In the genomic region with DNA sequence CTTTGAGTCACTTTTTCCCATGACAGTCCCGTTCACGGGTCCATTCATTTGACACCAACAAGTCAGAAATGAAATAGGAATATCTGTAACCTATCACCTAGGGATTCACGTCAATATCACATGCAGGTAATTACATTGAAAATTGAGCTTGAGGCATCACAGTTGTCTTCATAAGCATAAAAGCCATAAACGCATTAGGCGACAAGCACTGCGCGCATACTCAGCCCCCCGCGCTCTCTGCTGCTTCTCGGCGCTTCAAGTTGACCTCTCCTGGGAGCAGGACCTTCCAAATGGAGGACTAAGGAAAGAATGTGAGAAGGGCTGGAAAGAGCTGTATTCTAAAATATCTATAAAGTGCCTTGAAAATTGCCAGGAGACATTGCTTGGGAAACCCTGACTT, we compare ENCODE assay signal across 28 cellular contexts.
"Had no signal": no experiment of that assay in that cellular context is flagged by ENCODE, and none has a peak within 500 bp of the region (broad histone marks: within the 10 kb centered on the region; RNA-seq: fewer than 3 reads in every experiment).

No MANE protein-coding gene starts in this region.

- H3K4me3 ChIP-seq: ascending aorta, cardiac muscle cell, K562, PC-9, SK-N-MC had no signal

- H3K4me1 ChIP-seq: ascending aorta had no signal

- H3K9me3 ChIP-seq: ascending aorta had no signal

- DNase-seq: activated B cell treated with CpG ODN at 0.5 μM for 24 hours; activated CD4-positive, alpha-beta T cell treated with anti-CD3 and anti-CD28 coated beads for 1 hour; activated CD4-positive, alpha-beta T cell treated with anti-CD3 and anti-CD28 coated beads, Interleukin-2, amount 10 ng/mL, durations not matched to agents 24 days and 14 days; activated CD4-positive, alpha-beta T cell treated with anti-CD3 and anti-CD28 coated beads, Interleukin-2, amount 50 U/mL, for 48 hours; activated CD8-positive, alpha-beta T cell treated with anti-CD3 and anti-CD28 coated beads, Interleukin-2, amount 10 ng/mL, durations not matched to agents 7 days and 5 days; activated gamma-delta T cell; activated naive CD4-positive, alpha-beta T cell treated with Interleukin-2 at 50 U/mL for 16 hours; activated naive CD8-positive, alpha-beta T cell treated with anti-CD3 and anti-CD28 coated beads, Interleukin-2, amount 10 ng/mL, durations not matched to agents 7 days and 5 days; activated T-cell treated with anti-CD3 and anti-CD28 coated beads, Interleukin-2, amount 50 U/mL, for 24 hours; amygdala; NCI-H1105; NCI-H1417 treated with DMSO at 0.1 percent for 48 hours; NCI-H187 treated with DMSO at 0.1 percent for 48 hours; NCI-H2081 treated with DMSO at 0.1 percent for 48 hours; NCI-H226; NCI-H446 treated with DMSO at 0.1 percent for 48 hours; NCI-H524 treated with DMSO at 0.1 percent for 48 hours; PC-9; Right ventricle myocardium superior; SW 1271; T-helper 1 cell; T-helper 2 cell; T-helper 9 cell had no signal

- H2AFZ ChIP-seq: PC-9 had no signal

- H3K27ac ChIP-seq: ascending aorta, cardiac muscle cell, PC-9, SK-N-MC, VCaP had no signal

- ATAC-seq: activated CD8-positive, alpha-beta T cell treated with anti-CD3 and anti-CD28 coated beads, Interleukin-2, amount 10 ng/mL, durations not matched to agents 7 days and 5 days; K562 had no signal

- H3K27me3 ChIP-seq: ascending aorta, cardiac muscle cell had no signal

- H3K4me2 ChIP-seq: PC-9 had no signal

- H3K36me3 ChIP-seq: ascending aorta, cardiac muscle cell had no signal
